Comparison of ENCODE assay signal across 1 cellular context in genomic region chr14:94598506-94598815, GRCh38.
TF ChIP-seq lines count a peak whose summit lies in the region.

No MANE protein-coding gene starts in this region.

TF ChIP-seq in HEK293, 187 proteins besides CTCF, POLR2A, EP300 and RAD21 (continued from another document):
- no peak for TF ChIP-seq PRDM10 (tag by site-specific recombination; IDR thresholded peaks at IDR 0.05)
- peak; percentile 33; the same call in 1 of the 2 replicates for TF ChIP-seq EGR2 (tag by site-specific recombination; IDR thresholded peaks at IDR 0.05; ENCODE audit: low read depth)
- no peak for TF ChIP-seq ZNF423 (tag by site-specific recombination; IDR thresholded peaks at IDR 0.05)
TF ChIP-seq in HEK293: peak in this region for 2.
